Comparison of ENCODE assay signal across 8 cellular contexts in the genomic region with DNA sequence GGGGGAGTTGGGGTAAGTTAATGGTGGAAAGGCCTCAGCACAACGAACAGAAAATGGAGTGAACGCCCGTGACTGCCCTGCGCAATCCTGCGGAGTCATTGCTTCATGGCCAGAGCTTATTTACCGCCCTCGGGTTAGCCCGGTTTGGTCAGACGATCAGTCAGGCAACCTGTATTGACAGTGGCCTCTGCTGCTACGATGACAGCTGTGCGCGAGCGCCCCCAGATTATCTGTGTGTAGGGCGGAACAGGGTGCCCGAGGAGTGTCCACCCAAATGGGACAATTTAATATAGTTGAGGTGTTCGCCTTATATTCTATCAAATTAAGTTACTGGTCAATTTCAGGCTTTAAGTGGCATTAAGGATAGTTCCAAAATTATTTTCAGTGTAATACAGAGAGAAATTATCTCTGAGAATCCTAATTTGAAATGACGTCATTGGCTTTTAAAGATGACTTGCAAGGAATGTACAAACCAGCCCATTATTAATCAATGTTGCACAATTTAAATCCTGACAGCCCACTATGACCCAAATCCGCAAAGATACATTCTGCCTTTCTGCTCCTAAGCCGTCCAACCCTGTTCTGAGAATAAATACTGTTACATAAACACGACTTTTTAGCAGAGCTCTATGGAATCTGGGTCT. TPM values are rescaled to one million over a fixed set of nuclear protein-coding genes. Genes with fewer than 3 reads are reported as not detected.
DNase-seq lines count a peak whose midpoint lies in the region; ATAC-seq and TF ChIP-seq lines count a peak whose summit lies in the region.

No MANE protein-coding gene starts in this region.

- H3K9me3 Mint-ChIP-seq in effector memory CD8-positive, alpha-beta T cell = no peaks in the 10 kb centered on the region

- H3K4me2 ChIP-seq in mesendoderm (ENCODE audit: low read length) = peak overlapping the region; percentile 84

- no peak overlapping the region for H3K18ac ChIP-seq in mesendoderm (ENCODE audit: low read length)

- H3K36me3 ChIP-seq in mesendoderm (ENCODE audit: control insufficient read depth, insufficient read depth, low read length) = no peaks in the 10 kb centered on the region

- H3K23ac ChIP-seq in mesendoderm (ENCODE audit: low read length) = no peak overlapping the region

- H4K8ac ChIP-seq in mesendoderm (ENCODE audit: low read depth, low read length) = no peak overlapping the region

- no peak overlapping the region for H2AK5ac ChIP-seq in mesendoderm (ENCODE audit: low read length)

- peaks cover 39% of the 10 kb centered on the region for H3K79me2 ChIP-seq in mesendoderm (ENCODE audit: control insufficient read depth, insufficient read depth, low read length)

- ATAC-seq in HG02610 (IDR thresholded peaks at IDR 0.05; ENCODE audit: unreplicated experiment) = peak; percentile 38
- ATAC-seq in effector memory CD8-positive, alpha-beta T cell (replicated peaks) = peak; percentile 33

- no peak overlapping the region for H2BK15ac ChIP-seq in mesendoderm (replicated peaks; ENCODE audit: low read depth)

- H3K4me1 Mint-ChIP-seq in effector memory CD8-positive, alpha-beta T cell (ENCODE audit: low read depth in 2 of 2) = peaks cover 27 to 29% of the 10 kb centered on the region in 2 donors

- no peaks in the 10 kb centered on the region for H3K79me1 ChIP-seq in mesendoderm (ENCODE audit: low read length)

- H3K4me3 ChIP-seq in NB4 (ENCODE audit: low read depth, low read length) (peak overlapping the region; percentile 97), mesendoderm (ENCODE audit: low read length) (peak overlapping the region; percentile 66)

- H3K56ac ChIP-seq in mesendoderm (ENCODE audit: low read length) = peak overlapping the region; percentile 92

- peaks cover 28% of the 10 kb centered on the region for H3K36me3 Mint-ChIP-seq in effector memory CD8-positive, alpha-beta T cell (ENCODE audit: insufficient read depth)

- peak overlapping the region; percentile 99 for H3K9ac ChIP-seq in mesendoderm (ENCODE audit: low read length)

- H3K27me3 Mint-ChIP-seq in effector memory CD8-positive, alpha-beta T cell = no peaks in the 10 kb centered on the region

- no peaks in the 10 kb centered on the region for H3K4me1 ChIP-seq in mesendoderm (ENCODE audit: control insufficient read depth, low read depth, low read length)

- no CpG with 5 or more reads among the region's 20 CpGs for WGBS in mesendoderm (ENCODE audit: extremely low coverage, insufficient coverage, low lambda C conversion rate)

- no peak overlapping the region for H3K4ac ChIP-seq in mesendoderm (ENCODE audit: low read depth, low read length)

- no peak overlapping the region for H2BK5ac ChIP-seq in mesendoderm (ENCODE audit: low read length)

- H3K27ac Mint-ChIP-seq in effector memory CD8-positive, alpha-beta T cell = peak overlapping the region; percentile 99 to 100

- no peak overlapping the region for H2BK120ac ChIP-seq in mesendoderm (ENCODE audit: low read depth, low read length)

- peak overlapping the region; percentile 96 to 99 for H3K4me3 Mint-ChIP-seq in effector memory CD8-positive, alpha-beta T cell

- DNase-seq in NCI-H1417 (lab: John Stamatoyannopoulos, UW) = peak in 2 of 3 experiments; percentile 15 to 88
- no peak for DNase-seq in NCI-H1417 treated with DMSO at 0.1 percent for 48 hours (lab: John Stamatoyannopoulos, UW)
- DNase-seq in NB4 (ENCODE audit: low read depth) = peak; percentile 85
- DNase-seq in activated CD4-positive, alpha-beta T cell treated with anti-CD3 and anti-CD28 coated beads, Interleukin-2, amount 50 U/mL, for 4 hours = peak; percentile 23 to 34
- peak; percentile 46 to 65 (median 49) for DNase-seq in effector memory CD8-positive, alpha-beta T cell
- peak; percentile 70 for DNase-seq in mesendoderm
- DNase-seq in stimulated activated CD8-positive, alpha-beta memory T cell treated with anti-CD3 and anti-CD28 coated beads, Interleukin-15, amount 100 ng/mL, for 48 hours (ENCODE audit: low read depth in 2 of 2) = peak; percentile 32 to 46

- H3K27ac ChIP-seq in mesendoderm (ENCODE audit: low read depth, low read length) = no peak overlapping the region

- H3K27me3 ChIP-seq in mesendoderm (ENCODE audit: insufficient read depth, low read length, poor library complexity) = no peaks in the 10 kb centered on the region

- TF ChIP-seq CTCF in NB4 (IDR thresholded peaks at IDR 0.05; ENCODE audit: low read depth, low read length) = peak; percentile 26

- no peak overlapping the region for H4K5ac ChIP-seq in mesendoderm (ENCODE audit: low read length)

- no peak for TF ChIP-seq POLR2A in NB4 (IDR thresholded peaks at IDR 0.05; ENCODE audit: extremely low read depth, insufficient read length)

RNA-seq across cellular contexts. Expression of a gene that starts 0.9 kb away (rescaled TPM):
- 92.4 TPM for polyA plus RNA-seq in mesendoderm (2013, experiment 1 of 2)
- polyA plus RNA-seq in mesendoderm (2013, experiment 2 of 2) = 94.3 TPM
